Comparison of ENCODE assay signal across 24 cellular contexts in the genomic region with DNA sequence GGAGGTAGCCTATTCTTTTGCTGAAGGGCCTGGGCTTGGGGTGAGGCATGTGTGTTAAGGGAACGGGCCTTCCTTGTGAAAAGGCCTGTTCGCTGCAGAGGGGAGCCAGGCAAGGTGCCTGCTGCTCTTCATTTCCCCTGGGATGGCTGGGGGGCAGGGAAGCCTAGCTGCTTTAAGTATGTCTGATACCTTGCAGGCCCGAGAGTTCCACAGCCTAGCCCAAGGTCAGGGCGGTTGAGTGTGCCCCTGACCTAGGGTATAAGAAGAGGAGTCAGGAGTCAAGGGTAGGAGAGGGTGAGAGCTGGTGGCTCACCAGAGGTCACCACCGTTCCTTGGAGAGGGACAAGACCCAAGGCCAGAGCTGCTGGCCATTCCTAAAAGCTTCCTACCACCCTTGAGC.
"Had no signal": no experiment of that assay in that cellular context is flagged by ENCODE, and none has a peak within 500 bp of the region (broad histone marks: within the 10 kb centered on the region; RNA-seq: fewer than 3 reads in every experiment).

No MANE protein-coding gene starts in this region.

- H3K27me3 Mint-ChIP-seq: type B pancreatic cell had no signal

- H3K27me3 ChIP-seq: esophagus muscularis mucosa, gastrocnemius medialis, pancreas, right lobe of liver had no signal

- H3K27ac Mint-ChIP-seq: mesothelial cell of epicardium; natural killer cell; stimulated activated naive B cell treated with anti-CD40 and anti-IgM and Interleukin-4, amounts not matched to agents 10 μg/mL and 1 μg/mL and 100 μg/mL, for 72 hours; stimulated activated naive CD8-positive, alpha-beta T cell treated with anti-CD3 and anti-CD28 coated beads, Interleukin-15, amount 100 ng/mL, for 72 hours; type B pancreatic cell had no signal

- ATAC-seq: gastrocnemius medialis; left lobe of liver; natural killer cell; pancreas; psoas muscle; right lobe of liver; stimulated activated naive B cell treated with anti-CD40 and anti-IgM and Interleukin-4, amounts not matched to agents 10 μg/mL and 1 μg/mL and 100 μg/mL, for 72 hours; stimulated activated naive CD8-positive, alpha-beta T cell treated with anti-CD3 and anti-CD28 coated beads, Interleukin-15, amount 100 ng/mL, for 72 hours had no signal

- H3K9me3 Mint-ChIP-seq: mesothelial cell of epicardium; natural killer cell; neural crest cell; stimulated activated naive B cell treated with anti-CD40 and anti-IgM and Interleukin-4, amounts not matched to agents 10 μg/mL and 1 μg/mL and 100 μg/mL, for 72 hours; stimulated activated naive CD8-positive, alpha-beta T cell treated with anti-CD3 and anti-CD28 coated beads, Interleukin-15, amount 100 ng/mL, for 72 hours; type B pancreatic cell had no signal

- H3K4me3 ChIP-seq: esophagus muscularis mucosa, gastrocnemius medialis, pancreas, psoas muscle, right lobe of liver, thoracic aorta had no signal

- H3K9me3 ChIP-seq: esophagus muscularis mucosa, gastrocnemius medialis, pancreas, psoas muscle, right lobe of liver, thoracic aorta had no signal

- H3K36me3 ChIP-seq: gastrocnemius medialis, thoracic aorta had no signal

- H3K4me3 Mint-ChIP-seq: mesothelial cell of epicardium; natural killer cell; neural crest cell; stimulated activated naive B cell treated with anti-CD40 and anti-IgM and Interleukin-4, amounts not matched to agents 10 μg/mL and 1 μg/mL and 100 μg/mL, for 72 hours; stimulated activated naive CD8-positive, alpha-beta T cell treated with anti-CD3 and anti-CD28 coated beads, Interleukin-15, amount 100 ng/mL, for 72 hours; type B pancreatic cell had no signal

- H3K4me1 ChIP-seq: pancreas had no signal

- H3K27ac ChIP-seq: epithelial cell of prostate, gastrocnemius medialis, pancreas, psoas muscle, right lobe of liver had no signal

- H3K36me3 Mint-ChIP-seq: mesothelial cell of epicardium; natural killer cell; stimulated activated naive B cell treated with anti-CD40 and anti-IgM and Interleukin-4, amounts not matched to agents 10 μg/mL and 1 μg/mL and 100 μg/mL, for 72 hours had no signal

- DNase-seq: effector memory CD4-positive, alpha-beta T cell; gastrocnemius medialis; glutamatergic neuron; islet precursor cell; mammary epithelial cell; natural killer cell; nucleus accumbens; pancreas; retina; right lobe of liver; stimulated activated CD4-positive, alpha-beta T cell treated with anti-CD3 and anti-CD28 coated beads, Interleukin-15, amount 100 ng/mL, for 24 hours; stimulated activated CD4-positive, alpha-beta T cell treated with anti-CD3 and anti-CD28 coated beads, Interleukin-1b, Interleukin-23, amount 100 ng/mL, for 48 hours; stimulated activated CD4-positive, alpha-beta T cell treated with anti-CD3 and anti-CD28 coated beads, Interleukin-4, amount 100 ng/mL, for 24 hours; stimulated activated naive B cell treated with anti-CD40 and anti-IgM and Interleukin-4, amounts not matched to agents 10 μg/mL and 1 μg/mL and 100 μg/mL, for 72 hours; stimulated activated naive CD8-positive, alpha-beta T cell treated with anti-CD3 and anti-CD28 coated beads, Interleukin-15, amount 100 ng/mL, for 72 hours; substantia nigra had no signal
